In the genomic region with DNA sequence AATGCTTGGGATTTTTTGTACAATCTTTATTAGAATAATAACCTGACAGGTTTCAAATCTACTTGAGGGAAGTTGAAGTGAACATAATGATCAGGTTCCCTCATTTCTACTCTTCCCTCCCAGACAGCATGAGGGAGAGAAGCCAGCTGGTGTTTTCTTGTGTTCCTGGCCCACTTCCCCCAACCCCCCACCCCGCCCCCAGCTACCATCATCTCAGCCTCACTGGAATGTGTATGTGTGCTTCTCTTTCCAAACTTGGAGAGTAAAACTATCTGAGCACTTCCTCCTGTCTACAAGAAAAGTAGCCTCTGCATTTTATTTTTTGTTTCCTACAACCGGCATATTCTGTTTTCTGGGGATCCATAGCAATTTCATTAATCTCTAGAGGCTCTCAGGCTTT, we compare ENCODE assay signal across 10 cellular contexts. TPM values are rescaled to one million over a fixed set of nuclear protein-coding genes. Genes with fewer than 3 reads are reported as not detected.
DNase-seq lines count a peak whose midpoint lies in the region; ATAC-seq and TF ChIP-seq lines count a peak whose summit lies in the region.
"Had no signal": no experiment of that assay in that cellular context is flagged by ENCODE, and none has a peak within 500 bp of the region (broad histone marks: within the 10 kb centered on the region; RNA-seq: fewer than 3 reads in every experiment).

No MANE protein-coding gene starts in this region.

- peak overlapping the region; percentile 51 for H3K4me2 ChIP-seq in osteoblast (ENCODE audit: insufficient read depth, low read length)

- H3K4me3 ChIP-seq in osteoblast (ENCODE audit: insufficient read depth, low read length) = no peak overlapping the region
- H3K4me3 ChIP-seq: ascending aorta had no signal

- peak overlapping the region; percentile 29 for H3K27ac ChIP-seq in osteoblast (ENCODE audit: low read depth, low read length)
- H3K27ac ChIP-seq: ascending aorta had no signal

- H3K27me3 Mint-ChIP-seq in Calu3 (ENCODE audit: unreplicated experiment) (no peaks in the 10 kb centered on the region), endothelial cell (ENCODE audit: unreplicated experiment) (no peaks in the 10 kb centered on the region)

- no peaks in the 10 kb centered on the region for H3K9me3 ChIP-seq in osteoblast (ENCODE audit: low read depth, low read length)
- H3K9me3 ChIP-seq: ascending aorta had no signal

- ATAC-seq in GM19324 (IDR thresholded peaks at IDR 0.05; ENCODE audit: low FRiP score, unreplicated experiment) = no peak
- no peak for ATAC-seq in HG03520 (IDR thresholded peaks at IDR 0.05; ENCODE audit: unreplicated experiment)
- ATAC-seq in GM18861 (IDR thresholded peaks at IDR 0.05; ENCODE audit: unreplicated experiment) = no peak

- no peaks in the 10 kb centered on the region for H3K27me3 ChIP-seq in osteoblast (ENCODE audit: insufficient read depth, low read length)
- H3K27me3 ChIP-seq: ascending aorta had no signal

- H3K4me1 Mint-ChIP-seq in Calu3 (ENCODE audit: low read depth, unreplicated experiment) (peaks cover 29% of the 10 kb centered on the region), endothelial cell (ENCODE audit: unreplicated experiment) (peaks cover 22% of the 10 kb centered on the region)

- CTCF ChIA-PET in Calu3 (lab: Charles Lee) = interaction anchor here (1.0 kb wide), 1 partner anchor 51 kb away, joined by 4 read pairs; no protein-coding TSS in a partner anchor

- H3K9me3 Mint-ChIP-seq in Calu3 (ENCODE audit: low read depth, unreplicated experiment) (no peaks in the 10 kb centered on the region), endothelial cell (ENCODE audit: unreplicated experiment) (no peaks in the 10 kb centered on the region)

- H3K4me3 Mint-ChIP-seq in Calu3 (ENCODE audit: low read depth, unreplicated experiment) (no peak overlapping the region), endothelial cell (ENCODE audit: unreplicated experiment) (no peak overlapping the region)

- H4K20me1 ChIP-seq in osteoblast (ENCODE audit: insufficient read depth, low read length) = no peaks in the 10 kb centered on the region

- no peak for DNase-seq in Calu3
- peak; percentile 7 for DNase-seq in NCI-H226
- DNase-seq in endothelial cell (ENCODE audit: low spot score) = no peak
- peak; percentile 11 for DNase-seq in osteoblast (ENCODE audit: insufficient read length, low spot score, missing footprints)
- no peak for DNase-seq in dermis blood vessel endothelial cell
- DNase-seq: NCI-H1105 treated with DMSO at 0.1 percent for 48 hours had no signal

- peaks cover 27% of the 10 kb centered on the region for H3K4me1 ChIP-seq in osteoblast (ENCODE audit: insufficient read depth, low read length)

- intact Hi-C loops in Calu3 (cut with micrococcal nuclease; ENCODE audit: unreplicated experiment) = loop anchor here (5.0 kb wide), 2 partner anchors 55 to 85 kb away; a partner anchor contains a TSS

- TF ChIP-seq CTCF in Calu3 (IDR thresholded peaks at IDR 0.05; ENCODE audit: unreplicated experiment) = no peak
- TF ChIP-seq CTCF in endothelial cell (IDR thresholded peaks at IDR 0.05; ENCODE audit: unreplicated experiment) = no peak
- no peak for TF ChIP-seq CTCF in osteoblast (IDR thresholded peaks at IDR 0.05; ENCODE audit: extremely low read depth, low read depth, low read length)

- BruUV-seq in Calu3 (replicated peaks; lab: Mats Ljungman, UMichigan) = no TSS peak

- H3K36me3 Mint-ChIP-seq in Calu3 (ENCODE audit: insufficient read depth, unreplicated experiment) (no peaks in the 10 kb centered on the region), endothelial cell (ENCODE audit: low read depth, unreplicated experiment) (no peaks in the 10 kb centered on the region)

- H3K36me3 ChIP-seq in osteoblast (ENCODE audit: insufficient read depth, low read length) = no peaks in the 10 kb centered on the region
- H3K36me3 ChIP-seq: ascending aorta had no signal

- peak overlapping the region; percentile 39 for H2AFZ ChIP-seq in osteoblast (ENCODE audit: low read length)

- H3K27ac Mint-ChIP-seq in Calu3 (ENCODE audit: unreplicated experiment) = peak overlapping the region; percentile 18
- peak overlapping the region; percentile 33 for H3K27ac Mint-ChIP-seq in endothelial cell (ENCODE audit: unreplicated experiment)

- peaks cover 3% of the 10 kb centered on the region for H3K79me2 ChIP-seq in osteoblast (ENCODE audit: insufficient read depth, low read length)

RNA-seq across cellular contexts. Expression of a gene that starts 53.7 kb away (rescaled TPM):
- total RNA-seq in Calu3 (2022) (9.0 and 11.7 TPM in 2 replicates), endothelial cell (ENCODE audit: unreplicated experiment) (1.7 TPM), osteoblast (0.29 and 0.36 TPM in 2 replicates), dermis blood vessel endothelial cell (0.37 and 0.85 TPM in 2 replicates)

RNA-seq across cellular contexts. Expression of a gene that starts 54.5 kb away (rescaled TPM):
- total RNA-seq in Calu3 (2022) (17.8 and 23.0 TPM in 2 replicates), endothelial cell (ENCODE audit: unreplicated experiment) (19.5 TPM), osteoblast (36.5 and 41.3 TPM in 2 replicates), dermis blood vessel endothelial cell (20.6 and 30.3 TPM in 2 replicates)

Comparison
In these comparisons a context has a peak if more than half of its experiments do, and no peak if none do; other contexts are left out.
1. DNase-seq: peak in NCI-H226 (single experiment) and osteoblast (single experiment); none in Calu3 (single experiment), endothelial cell (single experiment) and dermis blood vessel endothelial cell (single experiment).